1 cellular context compared by ENCODE assay signal in genomic region chr2:230600881-230601280, GRCh38.
TF ChIP-seq lines count a peak whose summit lies in the region.

No MANE protein-coding gene starts in this region.

TF ChIP-seq in GM12878, 131 proteins besides CTCF, POLR2A, EP300 and RAD21:
- TF ChIP-seq IKZF2 (IDR thresholded peaks at IDR 0.05) (0 out of 4 replicates have a peak, but pooled peaks have one; percentile 20 to 25), PAX5 (IDR thresholded peaks at IDR 0.05; ENCODE audit: borderline replicate concordance, low read depth, low read length) (0 out of 2 replicates have a peak, but pooled peaks have one; percentile 6), ZNF384 (IDR thresholded peaks at IDR 0.05; ENCODE audit: borderline replicate concordance, low read depth, low read length) (0 out of 2 replicates have a peak, but pooled peaks have one; percentile 28), RB1 (IDR thresholded peaks at IDR 0.05; ENCODE audit: borderline replicate concordance) (no peak), ATF2 (IDR thresholded peaks at IDR 0.05; ENCODE audit: low read length) (0 out of 2 replicates have a peak, but pooled peaks have one; percentile 33), EGR1 (IDR thresholded peaks at IDR 0.05; ENCODE audit: borderline replicate concordance in 1 of 2, low read depth in 2 of 2, low read length in 2 of 2) (no peak), POU2F2 (IDR thresholded peaks at IDR 0.05; ENCODE audit: borderline replicate concordance, low read depth, low read length) (peak; percentile 92), MAX (IDR thresholded peaks at IDR 0.05; ENCODE audit: low read depth, low read length) (peak; percentile 12; the same call in 1 of the 2 replicates), ASH2L (IDR thresholded peaks at IDR 0.05; ENCODE audit: borderline replicate concordance, low read depth) (0 out of 2 replicates have a peak, but pooled peaks have one; percentile 20), SMARCA5 (IDR thresholded peaks at IDR 0.05) (no peak), SMAD1 (IDR thresholded peaks at IDR 0.05; ENCODE audit: low read depth, partially characterized antibody) (no peak)
